ENCODE assay signal across 17 cellular contexts in genomic region chr22:44395116-44396005, GRCh38.
A peak's percentile ranks its signal among the peaks of the same experiment; 100 is the strongest.
DNase-seq lines count a peak whose midpoint lies in the region; ATAC-seq, FAIRE-seq and TF ChIP-seq lines count a peak whose summit lies in the region.
"Had no signal": no experiment of that assay in that cellular context is flagged by ENCODE, and none has a peak within 500 bp of the region (broad histone marks: within the 10 kb centered on the region; RNA-seq: fewer than 3 reads in every experiment).

No MANE protein-coding gene starts in this region.

- H3K79me2 ChIP-seq in H1 (ENCODE audit: control insufficient read depth in 1 of 2, insufficient read depth in 2 of 2, low read length in 2 of 2) (no peaks in the 10 kb centered on the region), trophoblast cell (ENCODE audit: control insufficient read depth, insufficient read depth, low read length, poor library complexity) (no peaks in the 10 kb centered on the region)

- no peak for TF ChIP-seq EP300 in H1 (IDR thresholded peaks at IDR 0.05; ENCODE audit: borderline replicate concordance in 1 of 2, low read depth in 2 of 2, low read length in 2 of 2)

- TF ChIP-seq POLR2A in H1 (IDR thresholded peaks at IDR 0.05; ENCODE audit: control extremely low read depth in 1 of 2, low read depth in 2 of 2, low read length in 2 of 2) = no peak

- H3K4me1 Mint-ChIP-seq in activated CD4-positive, alpha-beta T cell treated with anti-CD3 and anti-CD28 coated beads, Interleukin-2, amount 10 ng/mL, durations not matched to agents 24 days and 14 days = peaks cover 2% of the 10 kb centered on the region
- no peaks in the 10 kb centered on the region for H3K4me1 Mint-ChIP-seq in activated CD4-positive, alpha-beta T cell treated with anti-CD3 and anti-CD28 coated beads, Interleukin-2, amount 10 ng/mL, durations not matched to agents 7 days and 5 days
- no peaks in the 10 kb centered on the region for H3K4me1 Mint-ChIP-seq in CD14-positive monocyte
- H3K4me1 Mint-ChIP-seq in activated T-helper 17 cell treated with anti-CD3 and anti-CD28 coated beads, Interleukin-2, amount 50 U/mL, for 72 hours = no peaks in the 10 kb centered on the region

- H3K79me1 ChIP-seq in H1 (ENCODE audit: low read depth, low read length) = no peaks in the 10 kb centered on the region
- H3K79me1 ChIP-seq in trophoblast cell (ENCODE audit: low read length) = no peaks in the 10 kb centered on the region

- POLR2A ChIA-PET in activated CD4-positive, alpha-beta T cell treated with anti-CD3 and anti-CD28 coated beads, Interleukin-2, amount 10 ng/mL, durations not matched to agents 7 days and 5 days (lab: Charles Lee) = interaction anchor here (0.7 kb wide), 1 partner anchor 27 kb away, joined by 4 read pairs; no protein-coding TSS in a partner anchor
- POLR2A ChIA-PET in H1 (lab: Charles Lee; ENCODE audit: partially characterized antibody) = no interaction called here

- peak overlapping the region; percentile 21 for H3K27ac Mint-ChIP-seq in activated CD4-positive, alpha-beta T cell treated with anti-CD3 and anti-CD28 coated beads, Interleukin-2, amount 10 ng/mL, durations not matched to agents 24 days and 14 days
- no peak overlapping the region for H3K27ac Mint-ChIP-seq in activated CD4-positive, alpha-beta T cell treated with anti-CD3 and anti-CD28 coated beads, Interleukin-2, amount 10 ng/mL, durations not matched to agents 7 days and 5 days
- H3K27ac Mint-ChIP-seq in CD14-positive monocyte = peak overlapping the region in 1 of 7 donors; percentile 16
- H3K27ac Mint-ChIP-seq in activated T-helper 17 cell treated with anti-CD3 and anti-CD28 coated beads, Interleukin-2, amount 50 U/mL, for 72 hours = no peak overlapping the region
- H3K27ac Mint-ChIP-seq: activated naive CD8-positive, alpha-beta T cell had no signal

- H3K9ac ChIP-seq in H1 (replicated peaks in 1 of 4; ENCODE audit: extremely low read depth in 1 of 4, low read depth in 3 of 4, low read length in 3 of 4) (no peak overlapping the region), trophoblast cell (ENCODE audit: low read length) (no peak overlapping the region)

- FAIRE-seq in H1 (lab: Jason Lieb, UNC) = no peak
- FAIRE-seq: urothelium cell line had no signal

- no peak for ATAC-seq in GM21360 (IDR thresholded peaks at IDR 0.05; ENCODE audit: unreplicated experiment)
- ATAC-seq in activated T-helper 17 cell treated with anti-CD3 and anti-CD28 coated beads, Interleukin-2, amount 50 U/mL, for 72 hours (replicated peaks) = no peak
- ATAC-seq in GM18858 (IDR thresholded peaks at IDR 0.05; ENCODE audit: unreplicated experiment) = no peak

- no peaks in the 10 kb centered on the region for H3K36me3 ChIP-seq in H1 (ENCODE audit: control insufficient read depth in 2 of 4, insufficient read depth in 4 of 4, low read length in 3 of 4)
- no peaks in the 10 kb centered on the region for H3K36me3 ChIP-seq in trophoblast cell (ENCODE audit: control insufficient read depth in 1 of 2, insufficient read depth in 2 of 2, low read length in 2 of 2)

- H4K8ac ChIP-seq in H1 (ENCODE audit: extremely low read depth, insufficient read depth, low read length) (peak overlapping the region; percentile 45), trophoblast cell (ENCODE audit: low read depth, low read length) (no peak overlapping the region)

- H3K4ac ChIP-seq in H1 (replicated peaks; ENCODE audit: insufficient read length, low read depth, low read length) (no peak overlapping the region), trophoblast cell (ENCODE audit: low read depth, low read length) (no peak overlapping the region)

- peak overlapping the region; percentile 75; the same call in 1 of the 2 replicates for H2BK5ac ChIP-seq in H1 (ENCODE audit: low read depth, low read length)
- H2BK5ac ChIP-seq in trophoblast cell (ENCODE audit: low read depth, low read length, poor library complexity) = peak overlapping the region; percentile 9

- 86% methylated on average over 25 of the region's 31 CpGs; no CpG with 5 or more reads in 1 of the 2 experiments for WGBS in H1 (ENCODE audit: extremely low coverage in 1 of 2, insufficient coverage in 1 of 2, insufficient read length in 1 of 2, insufficient replicate concordance in 2 of 2, low coverage in 1 of 2, low lambda C conversion rate in 2 of 2, missing lambda C conversion rate in 1 of 2), 2 experiments
- no CpG with 5 or more reads among the region's 31 CpGs for WGBS in trophoblast cell (ENCODE audit: extremely low coverage, insufficient coverage, insufficient read length)

- CTCF ChIA-PET in activated CD4-positive, alpha-beta T cell treated with anti-CD3 and anti-CD28 coated beads, Interleukin-2, amount 10 ng/mL, durations not matched to agents 7 days and 5 days (lab: Charles Lee) = interaction anchor here (1.0 kb wide), 1 partner anchor 27 kb away, joined by 3 read pairs; no protein-coding TSS in a partner anchor
- CTCF ChIA-PET in H1 (lab: Charles Lee; ENCODE audit: partially characterized antibody) = interaction anchor here (0.6 to 2.8 kb wide), 8 partner anchors 9 to 1469 kb away, joined by 3 to 9 read pairs (median 3); no protein-coding TSS in a partner anchor

- H3K4me1 ChIP-seq in H1 (replicated peaks in 1 of 4; ENCODE audit: control insufficient read depth in 3 of 4, insufficient read depth in 4 of 4, low read length in 3 of 4) (peaks cover 0 to 6% (median 2%) of the 10 kb centered on the region in 4 experiments; a peak in 5 of 7 replicates), trophoblast cell (ENCODE audit: control insufficient read depth in 1 of 2, insufficient read depth in 2 of 2, low read length in 2 of 2) (no peaks in the 10 kb centered on the region)

- H4K20me1 ChIP-seq in H1 (replicated peaks in 1 of 2; ENCODE audit: control insufficient read depth in 1 of 2, insufficient read depth in 2 of 2, low read length in 2 of 2) = no peaks in the 10 kb centered on the region

- H3K27me3 ChIP-seq in H1 (replicated peaks in 1 of 4; ENCODE audit: control insufficient read depth in 3 of 4, extremely low read depth in 1 of 4, insufficient read depth in 3 of 4, low read length in 3 of 4) (peaks cover 0 to 2% (median 0%) of the 10 kb centered on the region in 4 experiments; a peak in 2 of 7 replicates), trophoblast cell (ENCODE audit: insufficient read depth, low read length) (no peaks in the 10 kb centered on the region)

- H2BK120ac ChIP-seq in H1 (replicated peaks; ENCODE audit: low read depth, low read length) = no peak overlapping the region
- H2BK120ac ChIP-seq in trophoblast cell (ENCODE audit: insufficient read depth, low read length, poor library complexity) = peak overlapping the region; percentile 22

- H3K4me2 ChIP-seq in H1 (ENCODE audit: insufficient read depth in 1 of 2, low read depth in 2 of 2, low read length in 2 of 2) (no peak overlapping the region), trophoblast cell (ENCODE audit: low read length) (no peak overlapping the region)

- H4K91ac ChIP-seq in H1 (replicated peaks; ENCODE audit: insufficient read length, low read length) (peak overlapping the region; percentile 51), trophoblast cell (ENCODE audit: low read depth, low read length) (peak overlapping the region; percentile 59)

- intact Hi-C loops in activated CD4-positive, alpha-beta T cell treated with anti-CD3 and anti-CD28 coated beads, Interleukin-2, amount 10 ng/mL, durations not matched to agents 24 days and 14 days (cut with micrococcal nuclease) = no loop called here
- intact Hi-C loops in CD14-positive monocyte (cut with micrococcal nuclease) = no loop called here

- 0 out of 2 replicates have a peak overlapping the region, but pooled peaks have one; percentile 27 for H2BK12ac ChIP-seq in H1 (ENCODE audit: low read depth, low read length)
- no peak overlapping the region for H2BK12ac ChIP-seq in trophoblast cell (ENCODE audit: low read length)

- H3K4me3 Mint-ChIP-seq in activated CD4-positive, alpha-beta T cell treated with anti-CD3 and anti-CD28 coated beads, Interleukin-2, amount 10 ng/mL, durations not matched to agents 24 days and 14 days = no peak overlapping the region
- H3K4me3 Mint-ChIP-seq in activated CD4-positive, alpha-beta T cell treated with anti-CD3 and anti-CD28 coated beads, Interleukin-2, amount 10 ng/mL, durations not matched to agents 7 days and 5 days = no peak overlapping the region
- H3K4me3 Mint-ChIP-seq in CD14-positive monocyte = no peak overlapping the region
- no peak overlapping the region for H3K4me3 Mint-ChIP-seq in activated T-helper 17 cell treated with anti-CD3 and anti-CD28 coated beads, Interleukin-2, amount 50 U/mL, for 72 hours
- H3K4me3 Mint-ChIP-seq: activated naive CD8-positive, alpha-beta T cell; CD8-positive, alpha-beta memory T cell had no signal

- H3K27ac ChIP-seq in H1 (ENCODE audit: low read depth, low read length) = no peak overlapping the region
- no peak overlapping the region for H3K27ac ChIP-seq in trophoblast cell (ENCODE audit: low read depth, low read length)
- H3K27ac ChIP-seq: skin epidermis had no signal

- H3K27me3 Mint-ChIP-seq in activated CD4-positive, alpha-beta T cell treated with anti-CD3 and anti-CD28 coated beads, Interleukin-2, amount 10 ng/mL, durations not matched to agents 24 days and 14 days = peaks cover 2% of the 10 kb centered on the region
- H3K27me3 Mint-ChIP-seq in activated CD4-positive, alpha-beta T cell treated with anti-CD3 and anti-CD28 coated beads, Interleukin-2, amount 10 ng/mL, durations not matched to agents 7 days and 5 days = no peaks in the 10 kb centered on the region
- H3K27me3 Mint-ChIP-seq in CD14-positive monocyte (ENCODE audit: low read depth in 3 of 3) = peaks cover 3 to 7% (median 3%) of the 10 kb centered on the region in 3 donors
- peaks cover 4% of the 10 kb centered on the region for H3K27me3 Mint-ChIP-seq in activated T-helper 17 cell treated with anti-CD3 and anti-CD28 coated beads, Interleukin-2, amount 50 U/mL, for 72 hours
- H3K27me3 Mint-ChIP-seq: activated naive CD8-positive, alpha-beta T cell had no signal

- H4K12ac ChIP-seq in trophoblast cell (ENCODE audit: low read depth, low read length) = no peak overlapping the region

- 0 out of 2 replicates have a peak overlapping the region, but pooled peaks have one; percentile 72 for H2BK20ac ChIP-seq in H1 (ENCODE audit: low read length)

- no peak for TF ChIP-seq CTCF in CD14-positive monocyte (IDR thresholded peaks at IDR 0.05)
- no peak for TF ChIP-seq CTCF in H1 (IDR thresholded peaks at IDR 0.05; ENCODE audit: control extremely low read depth in 1 of 3, insufficient read depth in 1 of 3, low read depth in 1 of 3, low read length in 3 of 3)

- peak overlapping the region; percentile 4 for H4K5ac ChIP-seq in H1 (ENCODE audit: insufficient read length, low read depth, low read length)

- no peak overlapping the region for H3K56ac ChIP-seq in H1 (replicated peaks; ENCODE audit: insufficient read length, low read depth, low read length)

- H3K23me2 ChIP-seq in H1 (ENCODE audit: low read depth, low read length) = no peaks in the 10 kb centered on the region

- DNase-seq in activated CD4-positive, alpha-beta T cell treated with anti-CD3 and anti-CD28 coated beads, Interleukin-2, amount 10 ng/mL, durations not matched to agents 24 days and 14 days = no peak
- DNase-seq in activated CD4-positive, alpha-beta T cell treated with anti-CD3 and anti-CD28 coated beads, Interleukin-2, amount 10 ng/mL, durations not matched to agents 7 days and 5 days = no peak
- DNase-seq in CD14-positive monocyte (ENCODE audit: low spot score) (peak; percentile 27), H1 (ENCODE audit: low read depth in 1 of 2, low spot score in 2 of 2) (peak in 1 of 2 experiments; percentile 41), trophoblast cell (no peak)
- DNase-seq: ACHN; caudate nucleus; CD8-positive, alpha-beta memory T cell; hypothalamus; NCI-H1930; NCI-H526 treated with DMSO at 0.1 percent for 48 hours had no signal

- H3K23ac ChIP-seq in H1 (ENCODE audit: insufficient read length) (no peak overlapping the region), trophoblast cell (ENCODE audit: low read length) (no peak overlapping the region)

- no peaks in the 10 kb centered on the region for H3K36me3 Mint-ChIP-seq in activated CD4-positive, alpha-beta T cell treated with anti-CD3 and anti-CD28 coated beads, Interleukin-2, amount 10 ng/mL, durations not matched to agents 24 days and 14 days (ENCODE audit: low read depth)
- H3K36me3 Mint-ChIP-seq in activated CD4-positive, alpha-beta T cell treated with anti-CD3 and anti-CD28 coated beads, Interleukin-2, amount 10 ng/mL, durations not matched to agents 7 days and 5 days (ENCODE audit: low read depth) = no peaks in the 10 kb centered on the region
- no peaks in the 10 kb centered on the region for H3K36me3 Mint-ChIP-seq in CD14-positive monocyte
- no peaks in the 10 kb centered on the region for H3K36me3 Mint-ChIP-seq in activated T-helper 17 cell treated with anti-CD3 and anti-CD28 coated beads, Interleukin-2, amount 50 U/mL, for 72 hours (ENCODE audit: low read depth)
- H3K36me3 Mint-ChIP-seq: activated naive CD8-positive, alpha-beta T cell had no signal

- H3K9me3 Mint-ChIP-seq in activated CD4-positive, alpha-beta T cell treated with anti-CD3 and anti-CD28 coated beads, Interleukin-2, amount 10 ng/mL, durations not matched to agents 24 days and 14 days = no peaks in the 10 kb centered on the region
- H3K9me3 Mint-ChIP-seq in activated CD4-positive, alpha-beta T cell treated with anti-CD3 and anti-CD28 coated beads, Interleukin-2, amount 10 ng/mL, durations not matched to agents 7 days and 5 days = no peaks in the 10 kb centered on the region
- H3K9me3 Mint-ChIP-seq in CD14-positive monocyte = peaks cover 0 to 1% (median 0%) of the 10 kb centered on the region in 7 donors
- H3K9me3 Mint-ChIP-seq in activated T-helper 17 cell treated with anti-CD3 and anti-CD28 coated beads, Interleukin-2, amount 50 U/mL, for 72 hours = no peaks in the 10 kb centered on the region
- H3K9me3 Mint-ChIP-seq: CD8-positive, alpha-beta memory T cell had no signal

- H3K9me3 ChIP-seq in H1 (ENCODE audit: insufficient read depth in 2 of 2, low read depth in 1 of 2, low read length in 1 of 2) = no peaks in the 10 kb centered on the region
- H3K9me3 ChIP-seq in trophoblast cell (ENCODE audit: insufficient read depth, low read depth, low read length) = peaks cover 2% of the 10 kb centered on the region

- TF ChIP-seq RAD21 in H1 (IDR thresholded peaks at IDR 0.05 in 1 of 2, conservative IDR thresholded peaks at IDR 0.05 in 1 of 2; ENCODE audit: low read depth in 2 of 2, low read length in 2 of 2) = no peak

- H2AFZ ChIP-seq in H1 (ENCODE audit: low read length) (0 out of 2 replicates have a peak overlapping the region, but pooled peaks have one; percentile 16), trophoblast cell (ENCODE audit: insufficient read depth, low read length, poor library complexity) (no peak overlapping the region)

- H2BK15ac ChIP-seq in H1 (ENCODE audit: low read length) = no peak overlapping the region

- H2AK5ac ChIP-seq in H1 (ENCODE audit: low read depth, low read length) (no peak overlapping the region), trophoblast cell (ENCODE audit: low read length) (no peak overlapping the region)

- no peak overlapping the region for H3K4me3 ChIP-seq in H1 (ENCODE audit: extremely low read depth in 1 of 4, insufficient read depth in 2 of 4, low read depth in 3 of 4, low read length in 4 of 4)
- H3K4me3 ChIP-seq in trophoblast cell (ENCODE audit: low read depth, low read length) = no peak overlapping the region
- H3K4me3 ChIP-seq: skin epidermis had no signal

- H3K14ac ChIP-seq in H1 (ENCODE audit: insufficient read length) (no peak overlapping the region), trophoblast cell (ENCODE audit: low read length) (no peak overlapping the region)

- no peak overlapping the region; the same call in 1 of the 2 replicates for H3K18ac ChIP-seq in H1 (ENCODE audit: extremely low read depth, low read length)
- H3K18ac ChIP-seq in trophoblast cell (ENCODE audit: low read length) = no peak overlapping the region
